Comparison of ENCODE assay signal across 21 cellular contexts in the genomic region with DNA sequence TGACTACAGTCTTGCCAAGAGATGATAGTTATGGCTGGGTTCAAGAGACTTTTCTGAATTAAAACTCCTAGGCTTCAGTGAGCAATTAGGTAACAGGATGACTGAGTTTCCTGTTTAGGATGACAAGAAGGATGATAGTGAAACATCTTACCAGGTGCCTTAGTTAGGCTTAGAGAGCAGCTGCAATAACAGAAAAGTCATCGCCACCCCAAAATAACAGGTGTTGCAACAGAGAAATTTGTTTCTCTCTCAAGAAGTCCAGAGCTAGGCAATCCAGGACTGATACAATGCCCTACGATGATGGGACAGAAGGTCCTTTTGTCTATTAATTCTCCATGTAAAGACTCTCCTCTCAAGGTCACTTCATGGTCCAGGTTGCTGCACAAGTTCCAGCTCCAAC.
DNase-seq lines count a peak whose midpoint lies in the region; ATAC-seq lines count a peak whose summit lies in the region.
"Had no signal": no experiment of that assay in that cellular context is flagged by ENCODE, and none has a peak within 500 bp of the region (broad histone marks: within the 10 kb centered on the region; RNA-seq: fewer than 3 reads in every experiment).

No MANE protein-coding gene starts in this region.

- DNase-seq in Karpas-422 (peak; percentile 11), SJCRH30 (peak; percentile 58 to 86), MV-4-11 (lab: John Stamatoyannopoulos, UW) (no peak)
- DNase-seq: 8988T; ACHN; BE2C; CD4-positive, alpha-beta memory T cell; CD8-positive, alpha-beta memory T cell; COR-L47; DMS 273 treated with DMSO at 0.1 percent for 48 hours; DMS153; DMS53; DMS79; DND-41; EL; GDM1 had no signal

- ATAC-seq in HG03045 (IDR thresholded peaks at IDR 0.05; ENCODE audit: unreplicated experiment), result no peak
- ATAC-seq: GM12878 had no signal

- peaks cover 0 to 34% (median 18%) of the 10 kb centered on the region in 10 experiments; a peak in 17 of 20 replicates for H3K4me1 ChIP-seq in BLaER1 treated with 17β-estradiol and CSF1 and Interleukin-3, amounts not matched to agents 10 nM and 100 nM
- H3K4me1 ChIP-seq in Karpas-422 (ENCODE audit: low read length) (peaks cover 8% of the 10 kb centered on the region), SJCRH30 (peaks cover 44% of the 10 kb centered on the region)
- H3K4me1 ChIP-seq: BE2C had no signal

- H3K9me3 ChIP-seq in BLaER1 treated with 17β-estradiol and CSF1 and Interleukin-3, amounts not matched to agents 10 nM and 100 nM (replicated peaks in 1 of 11), result peaks cover 0 to 7% (median 0%) of the 10 kb centered on the region in 11 experiments; a peak in 4 of 22 replicates
- no peaks in the 10 kb centered on the region for H3K9me3 ChIP-seq in Karpas-422 (ENCODE audit: low read length)
- no peaks in the 10 kb centered on the region for H3K9me3 ChIP-seq in SJCRH30 (replicated peaks)
- H3K9me3 ChIP-seq: BE2C had no signal

- no peaks in the 10 kb centered on the region for H3K27me3 ChIP-seq in BLaER1 treated with 17β-estradiol and CSF1 and Interleukin-3, amounts not matched to agents 10 nM and 100 nM
- H3K27me3 ChIP-seq in Karpas-422 (ENCODE audit: low read length) (no peaks in the 10 kb centered on the region), SJCRH30 (no peaks in the 10 kb centered on the region)
- H3K27me3 ChIP-seq: BE2C, BLaER1 had no signal

- H3K9me2 ChIP-seq in Karpas-422 (replicated peaks; ENCODE audit: insufficient read depth, low read length), result no peaks in the 10 kb centered on the region

- peak overlapping the region in 4 of 11 experiments; percentile 9 to 46 (median 36); a peak in 5 of 22 replicates for H3K27ac ChIP-seq in BLaER1 treated with 17β-estradiol and CSF1 and Interleukin-3, amounts not matched to agents 10 nM and 100 nM
- H3K27ac ChIP-seq in Karpas-422 (ENCODE audit: low read length) (no peak overlapping the region), SJCRH30 (peak overlapping the region; percentile 72)
- H3K27ac ChIP-seq: BLaER1, C4-2B had no signal

- no peaks in the 10 kb centered on the region for H4K20me1 ChIP-seq in BLaER1 treated with 17β-estradiol and CSF1 and Interleukin-3, amounts not matched to agents 10 nM and 100 nM
- no peaks in the 10 kb centered on the region for H4K20me1 ChIP-seq in Karpas-422 (ENCODE audit: insufficient read depth, low read depth, low read length)
- H4K20me1 ChIP-seq: BLaER1 had no signal

- H3K36me3 ChIP-seq in BLaER1 treated with 17β-estradiol and CSF1 and Interleukin-3, amounts not matched to agents 10 nM and 100 nM, result no peaks in the 10 kb centered on the region
- H3K36me3 ChIP-seq in Karpas-422 (ENCODE audit: insufficient read depth, low read length) (no peaks in the 10 kb centered on the region), SJCRH30 (no peaks in the 10 kb centered on the region)
- H3K36me3 ChIP-seq: BE2C, BLaER1 had no signal

- no peaks in the 10 kb centered on the region for H3K79me2 ChIP-seq in Karpas-422 (ENCODE audit: low read length)

- no peak overlapping the region for H3K9ac ChIP-seq in BLaER1 treated with 17β-estradiol and CSF1 and Interleukin-3, amounts not matched to agents 10 nM and 100 nM
- H3K9ac ChIP-seq in Karpas-422 (ENCODE audit: low read length), result no peak overlapping the region
- H3K9ac ChIP-seq: BLaER1 had no signal

- H2AFZ ChIP-seq in Karpas-422 (ENCODE audit: low read length), result no peak overlapping the region

- H3K4me2 ChIP-seq in BLaER1 treated with 17β-estradiol and CSF1 and Interleukin-3, amounts not matched to agents 10 nM and 100 nM, result peak overlapping the region in 10 of 11 experiments; percentile 0 to 67 (median 27); a peak in 13 of 22 replicates
- no peak overlapping the region for H3K4me2 ChIP-seq in Karpas-422 (ENCODE audit: low read depth, low read length, poor library complexity, severe bottlenecking)
- H3K4me2 ChIP-seq: BLaER1 had no signal

- no peak overlapping the region for H3K4me3 ChIP-seq in BLaER1 treated with 17β-estradiol and CSF1 and Interleukin-3, amounts not matched to agents 10 nM and 100 nM
- no peak overlapping the region for H3K4me3 ChIP-seq in Karpas-422 (ENCODE audit: low read length)
- H3K4me3 ChIP-seq in SJCRH30, result no peak overlapping the region
- H3K4me3 ChIP-seq: BLaER1, GM12878 had no signal
